8 cellular contexts compared by ENCODE assay signal in the genomic region with DNA sequence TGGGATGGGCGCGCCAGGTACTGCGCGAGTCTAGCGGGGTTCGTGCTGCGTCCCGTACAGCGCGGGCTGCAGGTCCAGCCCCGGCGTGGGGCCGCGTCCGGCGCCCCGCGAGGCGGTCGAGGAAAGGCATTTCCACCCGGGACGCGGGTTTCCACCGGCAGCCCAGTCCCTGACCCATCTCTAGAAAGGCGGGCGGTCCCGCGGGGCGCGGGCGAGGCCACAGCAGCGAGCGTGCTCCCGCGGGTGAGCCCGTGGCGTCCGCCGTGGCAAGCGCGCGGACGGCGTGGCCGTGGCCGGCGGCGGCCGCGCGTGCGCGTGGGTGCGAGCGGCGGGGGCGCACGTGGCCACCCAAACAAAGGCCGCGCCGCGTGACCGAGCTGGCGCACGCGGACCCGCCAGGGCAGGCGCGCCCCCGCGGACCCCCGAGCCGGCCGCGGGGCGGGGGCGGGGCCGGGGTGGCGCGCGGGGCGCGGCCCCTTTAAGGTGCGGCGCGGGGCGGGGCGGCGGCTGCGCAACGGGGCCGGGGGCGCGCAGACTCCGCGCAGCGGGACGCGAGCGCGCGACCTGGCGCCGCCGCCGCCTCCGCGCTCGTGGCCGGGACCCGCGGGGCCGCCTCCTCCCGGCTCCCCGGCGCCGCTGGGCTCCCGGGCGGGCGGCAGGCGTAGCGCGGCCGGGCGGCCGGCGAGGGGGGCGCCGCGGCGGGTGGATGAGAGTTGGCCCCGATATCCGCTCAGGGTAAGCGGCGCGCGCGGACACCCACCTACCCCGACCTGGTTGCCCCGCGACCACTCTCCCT. TPM values are rescaled to one million over a fixed set of nuclear protein-coding genes. Genes with fewer than 3 reads are reported as not detected.
DNase-seq lines count a peak whose midpoint lies in the region; ATAC-seq and TF ChIP-seq lines count a peak whose summit lies in the region.

No MANE protein-coding gene starts in this region.

- TF ChIP-seq POLR2A in GM18951 (IDR thresholded peaks at IDR 0.05; ENCODE audit: extremely low read depth, insufficient read depth, insufficient read length), result peak; percentile 63
- TF ChIP-seq POLR2A in erythroblast (IDR thresholded peaks at IDR 0.05; ENCODE audit: low read length), result no peak

- H3K27ac Mint-ChIP-seq in natural killer cell treated with Interleukin-12 subunit alpha and Interleukin-12 subunit beta and Interleukin-15 and Interleukin-18, amount 100 ng/mL, for 72 hours, result peak overlapping the region in 1 of 2 donors; percentile 39

- POLR2A ChIA-PET in AG04450 (lab: Yijun Ruan, JAX), result interaction anchor here (0.7 kb wide), 1 partner anchor 14 kb away, joined by 3 read pairs; no protein-coding TSS in a partner anchor

- H3K27me3 ChIP-seq in AG04450 (ENCODE audit: control insufficient read depth, insufficient read depth, low read length) (peaks cover 7% of the 10 kb centered on the region), thymus (ENCODE audit: control insufficient read depth, insufficient read depth) (no peaks in the 10 kb centered on the region)

- 3% methylated on average over 140 of the region's 141 CpGs for WGBS in thymus

- no peak for TF ChIP-seq CTCF in AG04450 (IDR thresholded peaks at IDR 0.05; ENCODE audit: low read depth, low read length)

- CTCF ChIA-PET in AG04450 (lab: Charles Lee), result no interaction called here

- peak overlapping the region; percentile 56 for H3K4me3 Mint-ChIP-seq in natural killer cell treated with Interleukin-12 subunit alpha and Interleukin-12 subunit beta and Interleukin-15 and Interleukin-18, amount 100 ng/mL, for 72 hours

- H3K4me1 ChIP-seq in thymus (ENCODE audit: control insufficient read depth, insufficient read depth, low read length), result peaks cover 21% of the 10 kb centered on the region

- ATAC-seq in natural killer cell treated with Interleukin-12 subunit alpha and Interleukin-12 subunit beta and Interleukin-15 and Interleukin-18, amount 100 ng/mL, for 72 hours, result peak; percentile 84 to 88
- no peak for ATAC-seq in GM19397 (IDR thresholded peaks at IDR 0.05; ENCODE audit: unreplicated experiment)

- peaks cover 6% of the 10 kb centered on the region for H3K36me3 Mint-ChIP-seq in natural killer cell treated with Interleukin-12 subunit alpha and Interleukin-12 subunit beta and Interleukin-15 and Interleukin-18, amount 100 ng/mL, for 72 hours

- no peaks in the 10 kb centered on the region for H3K36me3 ChIP-seq in thymus (ENCODE audit: control insufficient read depth, insufficient read depth)

- DNase-seq in AG04450 (ENCODE audit: low read depth, low spot score) (no peak), NCI-H2171 treated with DMSO at 0.1 percent for 48 hours (lab: John Stamatoyannopoulos, UW) (peak; percentile 35), activated T-cell treated with anti-CD3 and anti-CD28 coated beads for 24 hours (ENCODE audit: low read depth) (peak; percentile 51), erythroblast (lab: John Stamatoyannopoulos, UW) (peak; percentile 54 to 57)
- peak; percentile 73 for DNase-seq in natural killer cell treated with Interleukin-12 subunit alpha and Interleukin-12 subunit beta and Interleukin-15 and Interleukin-18, amount 100 ng/mL, for 72 hours (ENCODE audit: low spot score)

- no peak overlapping the region for H3K27ac ChIP-seq in AG04450 (ENCODE audit: low read depth, low read length)
- H3K27ac ChIP-seq in thymus (ENCODE audit: low read depth), result peak overlapping the region; percentile 70

- H3K27me3 Mint-ChIP-seq in natural killer cell treated with Interleukin-12 subunit alpha and Interleukin-12 subunit beta and Interleukin-15 and Interleukin-18, amount 100 ng/mL, for 72 hours, result no peaks in the 10 kb centered on the region

- peaks cover 19 to 29% of the 10 kb centered on the region in 2 donors for H3K4me1 Mint-ChIP-seq in natural killer cell treated with Interleukin-12 subunit alpha and Interleukin-12 subunit beta and Interleukin-15 and Interleukin-18, amount 100 ng/mL, for 72 hours (ENCODE audit: low read depth in 2 of 2)

- H3K9me3 ChIP-seq in AG04450 (ENCODE audit: control insufficient read depth, insufficient read depth, low read length) (peaks cover 13% of the 10 kb centered on the region), thymus (ENCODE audit: control insufficient read depth) (no peaks in the 10 kb centered on the region)

- peak overlapping the region; percentile 67 for H3K4me3 ChIP-seq in AG04450 (ENCODE audit: low read depth, low read length)
- H3K4me3 ChIP-seq in thymus (ENCODE audit: low read length), result peak overlapping the region; percentile 83

- H3K9me3 Mint-ChIP-seq in natural killer cell treated with Interleukin-12 subunit alpha and Interleukin-12 subunit beta and Interleukin-15 and Interleukin-18, amount 100 ng/mL, for 72 hours, result peaks cover 3% of the 10 kb centered on the region

- in situ Hi-C loops in GM18951 (cut with MboI; ENCODE audit: low sequenced_read_pairs, unreplicated experiment), result no loop called here

RNA-seq across cellular contexts. Expression of a gene that starts 39.3 kb away (rescaled TPM):
- polyA plus RNA-seq in AG04450 (2011; rRNA removed) (0.14 and 0.19 TPM in 2 replicates), thymus (9.4 TPM)
- 0.22 and 0.41 TPM in 2 replicates for polyA minus RNA-seq in AG04450 (2011; rRNA and poly(A)+ RNA removed)
- under 1 TPM; 0.14 to 0.45 TPM for total RNA-seq in natural killer cell treated with Interleukin-12 subunit alpha and Interleukin-12 subunit beta and Interleukin-15 and Interleukin-18, amount 100 ng/mL, for 72 hours

RNA-seq across cellular contexts. Expression of a gene that starts 43.4 kb away (rescaled TPM):
- 7.5 and 8.2 TPM in 2 replicates for polyA plus RNA-seq in AG04450 (2011; rRNA removed)
- polyA minus RNA-seq in AG04450 (2011; rRNA and poly(A)+ RNA removed), result 17.2 and 22.4 TPM in 2 replicates
- 10 to 100 TPM in 1 of 2 donors, 1 to 10 TPM in 1; 6.8 to 21.4 TPM for total RNA-seq in natural killer cell treated with Interleukin-12 subunit alpha and Interleukin-12 subunit beta and Interleukin-15 and Interleukin-18, amount 100 ng/mL, for 72 hours
- polyA plus RNA-seq in thymus, result 34.4 TPM
